13 cellular contexts compared by ENCODE assay signal in genomic region chr18:24814521-24814920, GRCh38.
DNase-seq lines count a peak whose midpoint lies in the region; ATAC-seq, FAIRE-seq and TF ChIP-seq lines count a peak whose summit lies in the region.
"Had no signal": no experiment of that assay in that cellular context is flagged by ENCODE, and none has a peak within 500 bp of the region (broad histone marks: within the 10 kb centered on the region; RNA-seq: fewer than 3 reads in every experiment).

No MANE protein-coding gene starts in this region.

- no TSS peak for BruUV-seq in mammary epithelial cell (replicated peaks; lab: Mats Ljungman, UMichigan)

- H3K27me3 ChIP-seq in breast epithelium (no peaks in the 10 kb centered on the region), mammary epithelial cell (ENCODE audit: insufficient read depth, low read length) (peaks cover 8% of the 10 kb centered on the region), H1 (replicated peaks in 1 of 4; ENCODE audit: control insufficient read depth in 3 of 4, extremely low read depth in 1 of 4, insufficient read depth in 3 of 4, low read length in 3 of 4) (no peaks in the 10 kb centered on the region)
- H3K27me3 ChIP-seq: BLaER1 had no signal

- H3K9ac ChIP-seq in mammary epithelial cell (ENCODE audit: insufficient read depth, low read length) (no peak overlapping the region), H1 (replicated peaks in 1 of 4; ENCODE audit: extremely low read depth in 1 of 4, low read depth in 3 of 4, low read length in 3 of 4) (no peak overlapping the region)
- H3K9ac ChIP-seq: BLaER1 had no signal

- H3K18ac ChIP-seq in H1 (ENCODE audit: extremely low read depth, low read length): no peak overlapping the region

- no peak overlapping the region for H2BK20ac ChIP-seq in H1 (ENCODE audit: low read length)

- H3K79me2 ChIP-seq in mammary epithelial cell (ENCODE audit: insufficient read depth, low read length) (no peaks in the 10 kb centered on the region), H1 (ENCODE audit: control insufficient read depth in 1 of 2, insufficient read depth in 2 of 2, low read length in 2 of 2) (no peaks in the 10 kb centered on the region)

- no peaks in the 10 kb centered on the region for H3K9me3 ChIP-seq in breast epithelium
- H3K9me3 ChIP-seq in mammary epithelial cell (replicated peaks; ENCODE audit: insufficient read depth, low read length): no peaks in the 10 kb centered on the region
- 0 out of 4 replicates have a peak, but pooled peaks cover 0 to 2% of the 10 kb centered on the region in 2 experiments for H3K9me3 ChIP-seq in H1 (ENCODE audit: insufficient read depth in 2 of 2, low read depth in 1 of 2, low read length in 1 of 2)
- H3K9me3 ChIP-seq: BLaER1 had no signal

- H4K5ac ChIP-seq in H1 (ENCODE audit: insufficient read length, low read depth, low read length): no peak overlapping the region

- H2AK5ac ChIP-seq in H1 (ENCODE audit: low read depth, low read length): no peak overlapping the region

- no peaks in the 10 kb centered on the region for H3K79me1 ChIP-seq in H1 (ENCODE audit: low read depth, low read length)

- TF ChIP-seq RAD21 in H1 (IDR thresholded peaks at IDR 0.05 in 1 of 2, conservative IDR thresholded peaks at IDR 0.05 in 1 of 2; ENCODE audit: low read depth in 2 of 2, low read length in 2 of 2): no peak

- H3K27ac ChIP-seq in breast epithelium (peak overlapping the region; percentile 58 to 80), mammary epithelial cell (ENCODE audit: insufficient read depth, low read depth, low read length) (no peak overlapping the region), H1 (ENCODE audit: low read depth, low read length) (no peak overlapping the region)
- H3K27ac ChIP-seq: 22Rv1, BLaER1 had no signal

- no peak overlapping the region for H3K23ac ChIP-seq in H1 (ENCODE audit: insufficient read length)

- CTCF ChIA-PET in mammary epithelial cell (lab: Charles Lee; ENCODE audit: low non-redundant PET) (no interaction called here), H1 (lab: Charles Lee; ENCODE audit: partially characterized antibody) (interaction anchor here (0.6 kb wide), 1 partner anchor 8 kb away, joined by 3 read pairs; no protein-coding TSS in a partner anchor)

- H2BK15ac ChIP-seq in H1 (ENCODE audit: low read length): no peak overlapping the region

- intact Hi-C loops in breast epithelium (cut with DNase I; ENCODE audit: low total_unique reads) (no loop called here), mammary epithelial cell (cut with micrococcal nuclease) (no loop called here)

- no peak for DNase-seq in breast epithelium (ENCODE audit: low spot score in 2 of 2)
- DNase-seq in mammary epithelial cell: no peak
- DNase-seq in H1 (ENCODE audit: low read depth in 1 of 2, low spot score in 2 of 2): no peak
- DNase-seq in midbrain (lab: John Stamatoyannopoulos, UW): peak; percentile 14
- DNase-seq in activated effector memory CD4-positive, alpha-beta T cell treated with Interleukin-2 at 50 U/mL for 16 hours: no peak
- no peak for DNase-seq in stimulated activated CD4-positive, alpha-beta T cell treated with anti-CD3 and anti-CD28 coated beads, Interleukin-12 subunit alpha, Interleukin-12 subunit beta, amount 100 ng/mL, for 4 hours
- DNase-seq in DMS153 treated with DMSO at 0.1 percent for 48 hours (lab: John Stamatoyannopoulos, UW; ENCODE audit: unreplicated experiment): no peak
- DNase-seq: CD4-positive, CD25-positive, alpha-beta regulatory T cell; H7 had no signal

- H3K4me1 ChIP-seq in breast epithelium (peaks cover 0 to 3% of the 10 kb centered on the region in 2 donors), mammary epithelial cell (ENCODE audit: insufficient read depth, low read length) (no peaks in the 10 kb centered on the region), H1 (replicated peaks in 1 of 4; ENCODE audit: control insufficient read depth in 3 of 4, insufficient read depth in 4 of 4, low read length in 3 of 4) (peaks cover 7 to 26% (median 14%) of the 10 kb centered on the region in 4 experiments)
- H3K4me1 ChIP-seq: BLaER1 had no signal

- TF ChIP-seq EP300 in H1 (IDR thresholded peaks at IDR 0.05; ENCODE audit: borderline replicate concordance in 1 of 2, low read depth in 2 of 2, low read length in 2 of 2): no peak

- dilution Hi-C loops in mammary epithelial cell (cut with HindIII; ENCODE audit: low sequenced_read_pairs): no loop called here

- no peak overlapping the region for H2BK5ac ChIP-seq in H1 (ENCODE audit: low read depth, low read length)

- no peak for FAIRE-seq in H1 (lab: Jason Lieb, UNC)
- FAIRE-seq: HepG2 had no signal

- no peak overlapping the region for H4K91ac ChIP-seq in H1 (replicated peaks; ENCODE audit: insufficient read length, low read length)

- no peak overlapping the region for H3K4ac ChIP-seq in H1 (replicated peaks; ENCODE audit: insufficient read length, low read depth, low read length)

- no peaks in the 10 kb centered on the region for H3K23me2 ChIP-seq in H1 (ENCODE audit: low read depth, low read length)

- H2BK12ac ChIP-seq in H1 (ENCODE audit: low read depth, low read length): no peak overlapping the region

- 14% methylated on average over 3 of the region's 3 CpGs for WGBS in mammary epithelial cell (ENCODE audit: low coverage, missing lambda C conversion rate)
- 67% methylated on average over 3 of the region's 3 CpGs; no CpG with 5 or more reads in 1 of the 2 experiments for WGBS in H1 (ENCODE audit: extremely low coverage in 1 of 2, insufficient coverage in 1 of 2, insufficient read length in 1 of 2, insufficient replicate concordance in 2 of 2, low coverage in 1 of 2, low lambda C conversion rate in 2 of 2, missing lambda C conversion rate in 1 of 2), 2 experiments

- no peak overlapping the region for H3K56ac ChIP-seq in H1 (replicated peaks; ENCODE audit: insufficient read length, low read depth, low read length)

- no peak overlapping the region for H2BK120ac ChIP-seq in H1 (replicated peaks; ENCODE audit: low read depth, low read length)

- no peak overlapping the region for H2AFZ ChIP-seq in mammary epithelial cell (ENCODE audit: low read depth, low read length)
- peak overlapping the region; percentile 23; the same call in 1 of the 2 replicates for H2AFZ ChIP-seq in H1 (ENCODE audit: low read length)

- H3K4me2 ChIP-seq in mammary epithelial cell (ENCODE audit: insufficient read depth, low read depth, low read length) (no peak overlapping the region), H1 (ENCODE audit: insufficient read depth in 1 of 2, low read depth in 2 of 2, low read length in 2 of 2) (0 out of 4 replicates have a peak overlapping the region, but pooled peaks of 1 of the 2 experiments have one; percentile 4)
- H3K4me2 ChIP-seq: BLaER1 had no signal

- no peak overlapping the region for H3K14ac ChIP-seq in H1 (ENCODE audit: insufficient read length)

- no peak overlapping the region for H3K4me3 ChIP-seq in breast epithelium
- H3K4me3 ChIP-seq in mammary epithelial cell (replicated peaks in 1 of 3; ENCODE audit: insufficient read depth in 1 of 3, low read depth in 2 of 3, low read length in 3 of 3): no peak overlapping the region
- H3K4me3 ChIP-seq in H1 (ENCODE audit: extremely low read depth in 1 of 4, insufficient read depth in 2 of 4, low read depth in 3 of 4, low read length in 4 of 4): no peak overlapping the region
- H3K4me3 ChIP-seq: BLaER1 had no signal

- H3K36me3 ChIP-seq in breast epithelium (no peaks in the 10 kb centered on the region), mammary epithelial cell (ENCODE audit: insufficient read depth, low read length) (no peaks in the 10 kb centered on the region), H1 (ENCODE audit: control insufficient read depth in 2 of 4, insufficient read depth in 4 of 4, low read length in 3 of 4) (no peaks in the 10 kb centered on the region)
- H3K36me3 ChIP-seq: BLaER1 had no signal

- in situ Hi-C loops in mammary epithelial cell (cut with MboI; ENCODE audit: low sequenced_read_pairs in 2 of 2): no loop called here

- ATAC-seq in GM18909 (IDR thresholded peaks at IDR 0.05; ENCODE audit: poor library complexity, unreplicated experiment): no peak
- ATAC-seq: HepG2 had no signal

- TF ChIP-seq CTCF in breast epithelium (IDR thresholded peaks at IDR 0.05) (no peak), mammary epithelial cell (conservative IDR thresholded peaks at IDR 0.05 in 1 of 2, IDR thresholded peaks at IDR 0.05 in 1 of 2; ENCODE audit: extremely low read depth in 1 of 2, insufficient read depth in 1 of 2, low read depth in 1 of 2, low read length in 2 of 2) (no peak), H1 (IDR thresholded peaks at IDR 0.05; ENCODE audit: control extremely low read depth in 1 of 3, insufficient read depth in 1 of 3, low read depth in 1 of 3, low read length in 3 of 3) (no peak)

- TF ChIP-seq POLR2A in breast epithelium (IDR thresholded peaks at IDR 0.05) (no peak), H1 (IDR thresholded peaks at IDR 0.05; ENCODE audit: control extremely low read depth in 1 of 2, low read depth in 2 of 2, low read length in 2 of 2) (no peak)

- H4K20me1 ChIP-seq in mammary epithelial cell (ENCODE audit: insufficient read depth, low read length): no peaks in the 10 kb centered on the region
- H4K20me1 ChIP-seq in H1 (replicated peaks in 1 of 2; ENCODE audit: control insufficient read depth in 1 of 2, insufficient read depth in 2 of 2, low read length in 2 of 2): no peaks in the 10 kb centered on the region
- H4K20me1 ChIP-seq: BLaER1 had no signal

- POLR2A ChIA-PET in H1 (lab: Charles Lee; ENCODE audit: partially characterized antibody): no interaction called here

- H4K8ac ChIP-seq in H1 (ENCODE audit: extremely low read depth, insufficient read depth, low read length): no peak overlapping the region

TF ChIP-seq in H1, 55 proteins besides CTCF, POLR2A, EP300 and RAD21 (continues in another document):
- no peak for TF ChIP-seq BRCA1 (IDR thresholded peaks at IDR 0.05; ENCODE audit: low read depth, low read length)
- no peak for TF ChIP-seq MAFK (IDR thresholded peaks at IDR 0.05; ENCODE audit: low read depth, low read length)
- TF ChIP-seq KDM1A (IDR thresholded peaks at IDR 0.05; ENCODE audit: borderline replicate concordance, low read length): no peak
- no peak for TF ChIP-seq RNF2 (IDR thresholded peaks at IDR 0.05; ENCODE audit: borderline replicate concordance, low read depth, low read length, missing control alignments, poor library complexity, severe bottlenecking)
- TF ChIP-seq RXRA (IDR thresholded peaks at IDR 0.05; ENCODE audit: insufficient read depth, low read depth, low read length): no peak
- no peak for TF ChIP-seq RFX5 (IDR thresholded peaks at IDR 0.05; ENCODE audit: borderline replicate concordance, low read depth, low read length)
- TF ChIP-seq E2F6 (IDR thresholded peaks at IDR 0.05): no peak
- no peak for TF ChIP-seq CTBP2 (IDR thresholded peaks at IDR 0.05; ENCODE audit: borderline replicate concordance, insufficient read depth, insufficient read length, low read length)
- TF ChIP-seq SRF (IDR thresholded peaks at IDR 0.05; ENCODE audit: low read depth, low read length): no peak

Comparison
In these comparisons a context has a peak if more than half of its experiments do, and no peak if none do; other contexts are left out.
1. H3K27ac ChIP-seq: peak in breast epithelium (2 of 2); none in mammary epithelial cell (single experiment) and H1 (single experiment).